In genomic region chr1:226723640-226724532, GRCh38 we compare ENCODE assay signal across 8 cellular contexts. TPM values are rescaled to one million over a fixed set of nuclear protein-coding genes. Genes with fewer than 3 reads are reported as not detected.
A peak's percentile ranks its signal among the peaks of the same experiment; 100 is the strongest.
DNase-seq lines count a peak whose midpoint lies in the region; ATAC-seq and TF ChIP-seq lines count a peak whose summit lies in the region.

No MANE protein-coding gene starts in this region.

- no peak for TF ChIP-seq CTCF in KMS-11 (conservative IDR thresholded peaks at IDR 0.05; ENCODE audit: low read depth, low read length)
- TF ChIP-seq CTCF in fibroblast of lung (conservative IDR thresholded peaks at IDR 0.05 in 1 of 2, IDR thresholded peaks at IDR 0.05 in 1 of 2; ENCODE audit: low read depth in 1 of 2, low read length in 2 of 2): no peak
- TF ChIP-seq CTCF in adrenal gland (IDR thresholded peaks at IDR 0.05): no peak

- H3K36me3 ChIP-seq in KMS-11 (ENCODE audit: insufficient read depth) (no peaks in the 10 kb centered on the region; the same call in 1 of the 2 replicates), SJCRH30 (peaks cover 14% of the 10 kb centered on the region), fibroblast of lung (ENCODE audit: control insufficient read depth, insufficient read depth, low read length) (no peaks in the 10 kb centered on the region), adrenal gland (replicated peaks in 1 of 2) (no peaks in the 10 kb centered on the region)

- ATAC-seq in sciatic nerve (peak; percentile 87), HG03457 (IDR thresholded peaks at IDR 0.05; ENCODE audit: unreplicated experiment) (no peak)

- H3K4me3 ChIP-seq in KMS-11 (IDR thresholded peaks at IDR 0.05; ENCODE audit: insufficient read depth, low read depth, low read length) (no peak overlapping the region), SJCRH30 (no peak overlapping the region; the same call in 1 of the 2 replicates), fibroblast of lung (replicated peaks in 1 of 4; ENCODE audit: control extremely low read depth in 1 of 4, insufficient read depth in 1 of 4, low read depth in 3 of 4, low read length in 4 of 4) (no peak overlapping the region), adrenal gland (no peak overlapping the region)

- DNase-seq in DMS 273 treated with DMSO at 0.1 percent for 48 hours (lab: John Stamatoyannopoulos, UW): peak; percentile 72
- DNase-seq in SJCRH30: peak; percentile 94 to 96
- peak; percentile 68 to 74 for DNase-seq in fibroblast of lung (ENCODE audit: low read depth in 2 of 2)
- DNase-seq in sciatic nerve (ENCODE audit: low spot score): peak; percentile 75
- no peak for DNase-seq in adrenal gland
- no peak for DNase-seq in ureter (ENCODE audit: low spot score)

- no peaks in the 10 kb centered on the region for H3K27me3 ChIP-seq in KMS-11 (ENCODE audit: insufficient read depth, low read depth)
- H3K27me3 ChIP-seq in SJCRH30: no peaks in the 10 kb centered on the region
- H3K27me3 ChIP-seq in fibroblast of lung (ENCODE audit: control insufficient read depth, insufficient read depth, low read length): no peaks in the 10 kb centered on the region
- H3K27me3 ChIP-seq in adrenal gland: no peaks in the 10 kb centered on the region

- intact Hi-C loops in sciatic nerve (cut with DNase I): no loop called here
- intact Hi-C loops in adrenal gland (cut with DNase I): no loop called here

- 66 to 76% (median 69%) methylated on average over 13 of the region's 13 CpGs for WGBS in adrenal gland, 4 donors

- H3K27ac ChIP-seq in KMS-11 (no peak overlapping the region), SJCRH30 (peak overlapping the region; percentile 40), fibroblast of lung (ENCODE audit: insufficient read depth, low read length) (no peak overlapping the region), adrenal gland (no peak overlapping the region)

- no peak for TF ChIP-seq POLR2A in adrenal gland (IDR thresholded peaks at IDR 0.05)

- no peak overlapping the region for H3K9ac ChIP-seq in KMS-11
- H3K9ac ChIP-seq in fibroblast of lung (ENCODE audit: insufficient read depth, low read length): no peak overlapping the region

- no peaks in the 10 kb centered on the region for H4K20me1 ChIP-seq in KMS-11 (ENCODE audit: insufficient read depth)
- no peaks in the 10 kb centered on the region for H4K20me1 ChIP-seq in fibroblast of lung (ENCODE audit: control insufficient read depth, extremely low read depth, insufficient read depth, low read length)

- H2AFZ ChIP-seq in KMS-11 (ENCODE audit: low read depth) (no peak overlapping the region), fibroblast of lung (ENCODE audit: low read length) (no peak overlapping the region)

- H3K4me2 ChIP-seq in KMS-11 (peak overlapping the region; percentile 31; the same call in 1 of the 2 replicates), fibroblast of lung (ENCODE audit: extremely low read depth, insufficient read depth, low read length) (no peak overlapping the region)

- H3K4me1 ChIP-seq in KMS-11 (ENCODE audit: low read depth, poor library complexity, severe bottlenecking) (peaks cover 30% of the 10 kb centered on the region), SJCRH30 (peaks cover 49% of the 10 kb centered on the region), fibroblast of lung (ENCODE audit: control insufficient read depth, extremely low read depth, insufficient read depth, low read length) (no peaks in the 10 kb centered on the region), adrenal gland (replicated peaks in 1 of 2) (peaks cover 0 to 4% of the 10 kb centered on the region in 2 donors)

- no peaks in the 10 kb centered on the region for H3K9me3 ChIP-seq in SJCRH30 (replicated peaks)
- no peaks in the 10 kb centered on the region for H3K9me3 ChIP-seq in fibroblast of lung (ENCODE audit: control insufficient read depth, insufficient read depth, low read depth, low read length)
- H3K9me3 ChIP-seq in adrenal gland (replicated peaks in 1 of 3): no peaks in the 10 kb centered on the region

- H3K79me2 ChIP-seq in KMS-11 (ENCODE audit: insufficient read depth, low read depth) (peaks cover 61% of the 10 kb centered on the region), fibroblast of lung (ENCODE audit: control insufficient read depth, insufficient read depth, low read length) (peaks cover 2% of the 10 kb centered on the region)

RNA-seq across cellular contexts. Expression of gene ITPKB, which starts 15.2 kb away (rescaled TPM):
- total RNA-seq in SJCRH30 (2014; rRNA removed; shearing (Covaris generic)): 22.5 and 23.2 TPM in 2 replicates
- total RNA-seq in fibroblast of lung (15.9 and 32.4 TPM in 2 replicates), sciatic nerve (81.2 TPM), adrenal gland (10 to 100 TPM in 7 of 8 donors, 1 to 10 TPM in 1; 8.3 to 22.7 (median 14.6) TPM), ureter (29.4 TPM)
- polyA plus RNA-seq in fibroblast of lung (10.2 and 14.5 TPM in 2 replicates), adrenal gland (1 to 10 TPM; 3.0 to 8.3 (median 3.6) TPM)
- 15.8 and 20.6 TPM in 2 replicates for polyA plus RNA-seq in fibroblast of lung (2012)
- polyA minus RNA-seq in fibroblast of lung (ENCODE audit: low replicate concordance): 35.5 and 60.4 TPM in 2 replicates

Comparison
In these comparisons a context has a peak if more than half of its experiments do, and no peak if none do; other contexts are left out.
1. DNase-seq: peak in DMS 273 treated with DMSO at 0.1 percent for 48 hours (single experiment), SJCRH30 (2 of 2), fibroblast of lung (2 of 2) and sciatic nerve (single experiment); none in adrenal gland (0 of 7) and ureter (single experiment).